Comparison of ENCODE assay signal across 1 cellular context in genomic region chr6:138987643-138988468, GRCh38.
TF ChIP-seq lines count a peak whose summit lies in the region.

REPS1 (minus strand) TSS chr6:138988253; CDS start chr6:138987682, 571 bp downstream.

TF ChIP-seq in HepG2, 621 proteins besides CTCF, POLR2A, EP300 and RAD21 (continued from another document and continues in another):
- TF ChIP-seq DMTF1 (CRISPR knock-in tag; IDR thresholded peaks at IDR 0.05) (peak; percentile 93; the same call in 1 of the 2 replicates), SP1 (IDR thresholded peaks at IDR 0.05) (no peak), SP1 (CRISPR knock-in tag; IDR thresholded peaks at IDR 0.05) (peak; percentile 74; the same call in 1 of the 2 replicates), KDM1A (CRISPR knock-in tag; IDR thresholded peaks at IDR 0.05) (peak; percentile 26; the same call in 1 of the 2 replicates), DDIT3 (CRISPR knock-in tag; IDR thresholded peaks at IDR 0.05) (no peak), SIX4 (CRISPR knock-in tag; IDR thresholded peaks at IDR 0.05) (no peak), ZNF782 (CRISPR knock-in tag; IDR thresholded peaks at IDR 0.05; ENCODE audit: borderline replicate concordance) (0 out of 2 replicates have a peak, but pooled peaks have one; percentile 54), ZNF33A (CRISPR knock-in tag; IDR thresholded peaks at IDR 0.05; ENCODE audit: borderline replicate concordance) (no peak), ZC3H13 (CRISPR knock-in tag; IDR thresholded peaks at IDR 0.05) (0 out of 2 replicates have a peak, but pooled peaks have one; percentile 66), ZNF788 (CRISPR knock-in tag; IDR thresholded peaks at IDR 0.05; ENCODE audit: borderline replicate concordance) (no peak), HMGXB4 (CRISPR knock-in tag; IDR thresholded peaks at IDR 0.05; ENCODE audit: borderline replicate concordance in 1 of 2, low read depth in 1 of 2) (peak; percentile 100), ZNF652 (CRISPR knock-in tag; IDR thresholded peaks at IDR 0.05; ENCODE audit: borderline replicate concordance, low read depth) (no peak), RXRB (CRISPR knock-in tag; IDR thresholded peaks at IDR 0.05; ENCODE audit: borderline replicate concordance) (peak; percentile 85), PITX1 (CRISPR knock-in tag; IDR thresholded peaks at IDR 0.05) (peak; percentile 66), ZNF549 (CRISPR knock-in tag; IDR thresholded peaks at IDR 0.05) (no peak), PAWR (CRISPR knock-in tag; IDR thresholded peaks at IDR 0.05; ENCODE audit: borderline replicate concordance) (no peak), ZFP90 (CRISPR knock-in tag; IDR thresholded peaks at IDR 0.05; ENCODE audit: borderline replicate concordance) (peak; percentile 78; the same call in 1 of the 2 replicates), ZMYM4 (CRISPR knock-in tag; IDR thresholded peaks at IDR 0.05) (peak; percentile 95), GPN1 (CRISPR knock-in tag; IDR thresholded peaks at IDR 0.05; ENCODE audit: borderline replicate concordance) (no peak), ZNF816 (CRISPR knock-in tag; IDR thresholded peaks at IDR 0.05; ENCODE audit: borderline replicate concordance) (peak; percentile 23; the same call in 1 of the 2 replicates), HMG20A (CRISPR knock-in tag; IDR thresholded peaks at IDR 0.05; ENCODE audit: borderline replicate concordance) (peak; percentile 44; the same call in 1 of the 2 replicates), POGZ (CRISPR knock-in tag; IDR thresholded peaks at IDR 0.05) (peak; percentile 94), MNT (IDR thresholded peaks at IDR 0.05) (no peak), ZSCAN29 (CRISPR knock-in tag; conservative IDR thresholded peaks at IDR 0.05) (no peak; the same call in 1 of the 2 replicates), ZBTB7A (CRISPR knock-in tag; IDR thresholded peaks at IDR 0.05) (peak; percentile 59), EEA1 (CRISPR knock-in tag; IDR thresholded peaks at IDR 0.05; ENCODE audit: borderline replicate concordance) (no peak), PAX8 (CRISPR knock-in tag; IDR thresholded peaks at IDR 0.05; ENCODE audit: borderline replicate concordance) (no peak), ZNF329 (CRISPR knock-in tag; IDR thresholded peaks at IDR 0.05; ENCODE audit: low read depth) (peak; percentile 90), ZNF567 (CRISPR knock-in tag; IDR thresholded peaks at IDR 0.05; ENCODE audit: borderline replicate concordance) (peak; percentile 50; the same call in 1 of the 2 replicates), SOX13 (IDR thresholded peaks at IDR 0.05) (no peak), SOX13 (CRISPR knock-in tag; conservative IDR thresholded peaks at IDR 0.05 in 1 of 2, IDR thresholded peaks at IDR 0.05 in 1 of 2) (peak in 1 of 2 experiments; percentile 84; a peak in 2 of 4 replicates), KIAA2018 (CRISPR knock-in tag; IDR thresholded peaks at IDR 0.05; ENCODE audit: borderline replicate concordance) (no peak), ZNF260 (CRISPR knock-in tag; IDR thresholded peaks at IDR 0.05; ENCODE audit: borderline replicate concordance, low read depth) (no peak), KDM5B (CRISPR knock-in tag; IDR thresholded peaks at IDR 0.05; ENCODE audit: borderline replicate concordance) (peak; percentile 91), ZNF530 (CRISPR knock-in tag; IDR thresholded peaks at IDR 0.05; ENCODE audit: low read depth) (no peak), NR2F6 (IDR thresholded peaks at IDR 0.05) (no peak), NR2F6 (CRISPR knock-in tag; IDR thresholded peaks at IDR 0.05) (peak; percentile 66; the same call in 1 of the 2 replicates), HDAC6 (IDR thresholded peaks at IDR 0.05; ENCODE audit: low read depth, low read length) (no peak)
- TF ChIP-seq, protein P1, sequence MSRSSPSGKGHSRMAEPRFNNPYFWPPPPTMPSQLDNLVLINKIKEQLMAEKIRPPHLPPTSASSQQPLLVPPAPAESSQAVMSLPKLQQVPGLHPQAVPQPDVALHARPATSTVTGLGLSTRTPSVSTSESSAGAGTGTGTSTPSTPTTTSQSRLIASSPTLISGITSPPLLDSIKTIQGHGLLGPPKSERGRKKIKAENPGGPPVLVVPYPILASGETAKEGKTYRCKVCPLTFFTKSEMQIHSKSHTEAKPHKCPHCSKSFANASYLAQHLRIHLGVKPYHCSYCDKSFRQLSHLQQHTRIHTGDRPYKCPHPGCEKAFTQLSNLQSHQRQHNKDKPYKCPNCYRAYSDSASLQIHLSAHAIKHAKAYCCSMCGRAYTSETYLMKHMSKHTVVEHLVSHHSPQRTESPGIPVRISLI (CRISPR knock-in tag; IDR thresholded peaks at IDR 0.05; ENCODE audit: borderline replicate concordance): no peak; the same call in 1 of the 2 replicates
- TF ChIP-seq, protein P2, sequence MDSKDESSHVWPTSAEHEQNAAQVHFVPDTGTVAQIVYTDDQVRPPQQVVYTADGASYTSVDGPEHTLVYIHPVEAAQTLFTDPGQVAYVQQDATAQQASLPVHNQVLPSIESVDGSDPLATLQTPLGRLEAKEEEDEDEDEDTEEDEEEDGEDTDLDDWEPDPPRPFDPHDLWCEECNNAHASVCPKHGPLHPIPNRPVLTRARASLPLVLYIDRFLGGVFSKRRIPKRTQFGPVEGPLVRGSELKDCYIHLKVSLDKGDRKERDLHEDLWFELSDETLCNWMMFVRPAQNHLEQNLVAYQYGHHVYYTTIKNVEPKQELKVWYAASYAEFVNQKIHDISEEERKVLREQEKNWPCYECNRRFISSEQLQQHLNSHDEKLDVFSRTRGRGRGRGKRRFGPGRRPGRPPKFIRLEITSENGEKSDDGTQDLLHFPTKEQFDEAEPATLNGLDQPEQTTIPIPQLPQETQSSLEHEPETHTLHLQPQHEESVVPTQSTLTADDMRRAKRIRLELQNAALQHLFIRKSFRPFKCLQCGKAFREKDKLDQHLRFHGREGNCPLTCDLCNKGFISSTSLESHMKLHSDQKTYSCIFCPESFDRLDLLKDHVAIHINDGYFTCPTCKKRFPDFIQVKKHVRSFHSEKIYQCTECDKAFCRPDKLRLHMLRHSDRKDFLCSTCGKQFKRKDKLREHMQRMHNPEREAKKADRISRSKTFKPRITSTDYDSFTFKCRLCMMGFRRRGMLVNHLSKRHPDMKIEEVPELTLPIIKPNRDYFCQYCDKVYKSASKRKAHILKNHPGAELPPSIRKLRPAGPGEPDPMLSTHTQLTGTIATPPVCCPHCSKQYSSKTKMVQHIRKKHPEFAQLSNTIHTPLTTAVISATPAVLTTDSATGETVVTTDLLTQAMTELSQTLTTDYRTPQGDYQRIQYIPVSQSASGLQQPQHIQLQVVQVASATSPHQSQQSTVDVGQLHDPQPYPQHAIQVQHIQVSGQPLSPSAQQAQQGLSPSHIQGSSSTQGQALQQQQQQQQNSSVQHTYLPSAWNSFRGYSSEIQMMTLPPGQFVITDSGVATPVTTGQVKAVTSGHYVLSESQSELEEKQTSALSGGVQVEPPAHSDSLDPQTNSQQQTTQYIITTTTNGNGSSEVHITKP (CRISPR knock-in tag; IDR thresholded peaks at IDR 0.05; ENCODE audit: low read depth): peak; percentile 86
- TF ChIP-seq, protein P3, sequence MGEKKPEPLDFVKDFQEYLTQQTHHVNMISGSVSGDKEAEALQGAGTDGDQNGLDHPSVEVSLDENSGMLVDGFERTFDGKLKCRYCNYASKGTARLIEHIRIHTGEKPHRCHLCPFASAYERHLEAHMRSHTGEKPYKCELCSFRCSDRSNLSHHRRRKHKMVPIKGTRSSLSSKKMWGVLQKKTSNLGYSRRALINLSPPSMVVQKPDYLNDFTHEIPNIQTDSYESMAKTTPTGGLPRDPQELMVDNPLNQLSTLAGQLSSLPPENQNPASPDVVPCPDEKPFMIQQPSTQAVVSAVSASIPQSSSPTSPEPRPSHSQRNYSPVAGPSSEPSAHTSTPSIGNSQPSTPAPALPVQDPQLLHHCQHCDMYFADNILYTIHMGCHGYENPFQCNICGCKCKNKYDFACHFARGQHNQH (CRISPR knock-in tag; IDR thresholded peaks at IDR 0.05): peak; percentile 89
